1 cellular context compared by ENCODE assay signal in the genomic region with DNA sequence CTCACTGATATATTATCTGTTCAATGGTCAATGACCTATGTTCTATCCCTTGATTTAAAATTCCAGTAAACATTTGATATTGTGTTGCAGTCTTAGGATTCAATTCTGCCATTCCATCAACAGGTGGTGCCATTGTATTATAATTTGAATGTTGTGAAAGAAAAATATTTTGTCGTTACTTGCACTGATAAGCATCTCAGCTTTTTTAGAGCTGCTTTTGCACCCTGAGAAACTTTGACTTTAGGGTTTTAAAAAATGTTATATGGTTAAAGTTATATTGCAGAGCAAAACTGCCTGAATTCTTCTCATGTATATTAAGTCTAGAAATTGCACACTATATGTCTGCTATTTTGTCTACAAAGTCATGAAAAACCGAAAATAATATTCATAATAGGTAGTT.
TF ChIP-seq lines count a peak whose summit lies in the region.

No MANE protein-coding gene starts in this region.

TF ChIP-seq in HCT116, 20 proteins besides CTCF, POLR2A, EP300 and RAD21 (continued from another document):
- no peak for TF ChIP-seq ZBTB33 (IDR thresholded peaks at IDR 0.05; ENCODE audit: extremely low read depth, insufficient replicate concordance, low read length)
- TF ChIP-seq FOSL1 (IDR thresholded peaks at IDR 0.05; ENCODE audit: low read depth) = no peak
- no peak for TF ChIP-seq ATF3 (IDR thresholded peaks at IDR 0.05)
- TF ChIP-seq JUND (IDR thresholded peaks at IDR 0.05) = no peak
TF ChIP-seq in HCT116: peak in this region for 0.
